In genomic region chr7:105448181-105448580, GRCh38 we compare ENCODE assay signal across 12 cellular contexts. TPM values are rescaled to one million over a fixed set of nuclear protein-coding genes. Genes with fewer than 3 reads are reported as not detected.
A peak's percentile ranks its signal among the peaks of the same experiment; 100 is the strongest.
DNase-seq lines count a peak whose midpoint lies in the region; ATAC-seq and TF ChIP-seq lines count a peak whose summit lies in the region.
"Had no signal": no experiment of that assay in that cellular context is flagged by ENCODE, and none has a peak within 500 bp of the region (broad histone marks: within the 10 kb centered on the region; RNA-seq: fewer than 3 reads in every experiment).

No MANE protein-coding gene starts in this region.

- TF ChIP-seq CTCF in progenitor cell of endocrine pancreas (IDR thresholded peaks at IDR 0.05; ENCODE audit: unreplicated experiment) = no peak

- H3K9me3 ChIP-seq in BLaER1 treated with 17β-estradiol and CSF1 and Interleukin-3, amounts not matched to agents 10 nM and 100 nM (replicated peaks in 1 of 11) = no peaks in the 10 kb centered on the region
- H3K9me3 ChIP-seq: SK-N-SH had no signal

- peak overlapping the region; percentile 72 for H3K27ac Mint-ChIP-seq in T-helper 1 cell treated with Interleukin-12 subunit alpha and Interleukin-12 subunit beta and Interleukin-4 antibody, amounts not matched to agents 30 μg/mL and 1 μg/mL, for 36 hours
- H3K27ac Mint-ChIP-seq in progenitor cell of endocrine pancreas = no peak overlapping the region

- H3K9ac ChIP-seq in BLaER1 treated with 17β-estradiol and CSF1 and Interleukin-3, amounts not matched to agents 10 nM and 100 nM = no peak overlapping the region
- H3K9ac ChIP-seq: SK-N-SH had no signal

- no peaks in the 10 kb centered on the region for H4K20me1 ChIP-seq in BLaER1 treated with 17β-estradiol and CSF1 and Interleukin-3, amounts not matched to agents 10 nM and 100 nM

- peaks cover 16 to 33% (median 24%) of the 10 kb centered on the region in 10 experiments; a peak in 19 of 20 replicates for H3K4me1 ChIP-seq in BLaER1 treated with 17β-estradiol and CSF1 and Interleukin-3, amounts not matched to agents 10 nM and 100 nM

- DNase-seq in GM19238 (ENCODE audit: insufficient read length, low spot score) (peak; percentile 13), progenitor cell of endocrine pancreas (ENCODE audit: low spot score, unreplicated experiment) (no peak)
- no peak for DNase-seq in NK-92 treated with Interleukin-12 subunit alpha and Interleukin-12 subunit beta, amount 100 ng/mL, for 24 hours (lab: John Stamatoyannopoulos, UW)
- DNase-seq in stimulated activated CD4-positive, alpha-beta T cell treated with anti-CD3 and anti-CD28 coated beads, Interleukin-1b, Interleukin-23, amount 100 ng/mL, for 48 hours = no peak
- DNase-seq: aorta, Karpas-422, NCI-H345, SK-N-SH had no signal

- H3K4me3 Mint-ChIP-seq in T-helper 1 cell treated with Interleukin-12 subunit alpha and Interleukin-12 subunit beta and Interleukin-4 antibody, amounts not matched to agents 30 μg/mL and 1 μg/mL, for 36 hours = peak overlapping the region; percentile 30
- no peak overlapping the region for H3K4me3 Mint-ChIP-seq in progenitor cell of endocrine pancreas (ENCODE audit: low read depth)

- no peaks in the 10 kb centered on the region for H3K36me3 ChIP-seq in BLaER1 treated with 17β-estradiol and CSF1 and Interleukin-3, amounts not matched to agents 10 nM and 100 nM

- no peaks in the 10 kb centered on the region for H3K9me3 Mint-ChIP-seq in T-helper 1 cell treated with Interleukin-12 subunit alpha and Interleukin-12 subunit beta and Interleukin-4 antibody, amounts not matched to agents 30 μg/mL and 1 μg/mL, for 36 hours
- no peaks in the 10 kb centered on the region for H3K9me3 Mint-ChIP-seq in progenitor cell of endocrine pancreas (ENCODE audit: low read depth)

- H3K27me3 ChIP-seq in BLaER1 treated with 17β-estradiol and CSF1 and Interleukin-3, amounts not matched to agents 10 nM and 100 nM = no peaks in the 10 kb centered on the region

- ATAC-seq in HG02763 (IDR thresholded peaks at IDR 0.05; ENCODE audit: unreplicated experiment) = peak; percentile 68
- no peak for ATAC-seq in GM18517 (IDR thresholded peaks at IDR 0.05; ENCODE audit: unreplicated experiment)

- peak overlapping the region in 10 of 11 experiments; percentile 15 to 54 (median 28); a peak in 15 of 22 replicates for H3K4me2 ChIP-seq in BLaER1 treated with 17β-estradiol and CSF1 and Interleukin-3, amounts not matched to agents 10 nM and 100 nM
- H3K4me2 ChIP-seq: SK-N-SH had no signal

- H3K4me1 Mint-ChIP-seq in T-helper 1 cell treated with Interleukin-12 subunit alpha and Interleukin-12 subunit beta and Interleukin-4 antibody, amounts not matched to agents 30 μg/mL and 1 μg/mL, for 36 hours (ENCODE audit: low read depth) = peaks cover 13% of the 10 kb centered on the region
- H3K4me1 Mint-ChIP-seq in progenitor cell of endocrine pancreas (ENCODE audit: low read depth) = no peaks in the 10 kb centered on the region

- H3K4me3 ChIP-seq in BLaER1 treated with 17β-estradiol and CSF1 and Interleukin-3, amounts not matched to agents 10 nM and 100 nM = no peak overlapping the region

- H3K27me3 Mint-ChIP-seq in T-helper 1 cell treated with Interleukin-12 subunit alpha and Interleukin-12 subunit beta and Interleukin-4 antibody, amounts not matched to agents 30 μg/mL and 1 μg/mL, for 36 hours (ENCODE audit: low read depth) = no peaks in the 10 kb centered on the region
- no peaks in the 10 kb centered on the region for H3K27me3 Mint-ChIP-seq in progenitor cell of endocrine pancreas

- peak overlapping the region in 8 of 11 experiments; percentile 12 to 52 (median 30); a peak in 8 of 22 replicates for H3K27ac ChIP-seq in BLaER1 treated with 17β-estradiol and CSF1 and Interleukin-3, amounts not matched to agents 10 nM and 100 nM

- peaks cover 1% of the 10 kb centered on the region for H3K36me3 Mint-ChIP-seq in T-helper 1 cell treated with Interleukin-12 subunit alpha and Interleukin-12 subunit beta and Interleukin-4 antibody, amounts not matched to agents 30 μg/mL and 1 μg/mL, for 36 hours (ENCODE audit: low read depth)
- H3K36me3 Mint-ChIP-seq in progenitor cell of endocrine pancreas (ENCODE audit: insufficient read depth) = no peaks in the 10 kb centered on the region

RNA-seq across cellular contexts. Expression of gene SRPK2, which starts 59.5 kb away (rescaled TPM):
- total RNA-seq in progenitor cell of endocrine pancreas = 78.8 and 79.3 TPM in 2 replicates
